ENCODE assay signal across 14 cellular contexts in genomic region chr16:69073181-69073669, GRCh38. TPM values are rescaled to one million over a fixed set of nuclear protein-coding genes. Genes with fewer than 3 reads are reported as not detected.
DNase-seq lines count a peak whose midpoint lies in the region; ATAC-seq, FAIRE-seq and TF ChIP-seq lines count a peak whose summit lies in the region.
"Had no signal": no experiment of that assay in that cellular context is flagged by ENCODE, and none has a peak within 500 bp of the region (broad histone marks: within the 10 kb centered on the region; RNA-seq: fewer than 3 reads in every experiment).

No MANE protein-coding gene starts in this region.

- no peak for FAIRE-seq in astrocyte (lab: Jason Lieb, UNC)
- peak; percentile 94 for FAIRE-seq in keratinocyte (lab: Jason Lieb, UNC)

- no peak for TF ChIP-seq CTCF in astrocyte (IDR thresholded peaks at IDR 0.05; ENCODE audit: insufficient read depth, low read depth, low read length)
- peak in 1 of 3 experiments; percentile 41 for TF ChIP-seq CTCF in keratinocyte (optimal IDR thresholded peaks at IDR 0.05 in 1 of 3, IDR thresholded peaks at IDR 0.05 in 1 of 3, conservative IDR thresholded peaks at IDR 0.05 in 1 of 3; ENCODE audit: extremely low read depth in 1 of 3, insufficient read depth in 2 of 3, low read length in 3 of 3)

- peak overlapping the region; percentile 70 for H3K27ac ChIP-seq in astrocyte (ENCODE audit: low read depth, low read length)
- peak overlapping the region; percentile 95 for H3K27ac ChIP-seq in keratinocyte (ENCODE audit: control insufficient read depth, insufficient read depth, low read length)

- no peak overlapping the region for H2AFZ ChIP-seq in astrocyte (ENCODE audit: low read depth, low read length)
- H2AFZ ChIP-seq in keratinocyte (ENCODE audit: control insufficient read depth, low read length) = no peak overlapping the region

- H3K4me1 Mint-ChIP-seq in astrocyte (ENCODE audit: low read depth, unreplicated experiment) = peaks cover 19% of the 10 kb centered on the region

- H3K36me3 ChIP-seq in astrocyte (ENCODE audit: insufficient read depth, low read length) = no peaks in the 10 kb centered on the region
- H3K36me3 ChIP-seq in keratinocyte (ENCODE audit: control insufficient read depth in 2 of 2, extremely low read depth in 1 of 2, insufficient read depth in 2 of 2, low read length in 2 of 2) = no peaks in the 10 kb centered on the region
- H3K36me3 ChIP-seq: BE2C had no signal

- no peak for ATAC-seq in HG03571 (IDR thresholded peaks at IDR 0.05; ENCODE audit: unreplicated experiment)

- H3K4me3 Mint-ChIP-seq in astrocyte (ENCODE audit: unreplicated experiment) = no peak overlapping the region

- peak overlapping the region; percentile 89 for H3K27ac Mint-ChIP-seq in astrocyte (ENCODE audit: unreplicated experiment)

- no peaks in the 10 kb centered on the region for H3K9me1 ChIP-seq in keratinocyte (ENCODE audit: control insufficient read depth, extremely low read depth, insufficient read depth, low read length)

- no peaks in the 10 kb centered on the region for H4K20me1 ChIP-seq in astrocyte (ENCODE audit: insufficient read depth, low read length)
- no peaks in the 10 kb centered on the region for H4K20me1 ChIP-seq in keratinocyte (ENCODE audit: control insufficient read depth, extremely low read depth, insufficient read depth, low read length)

- no peaks in the 10 kb centered on the region for H3K9me3 ChIP-seq in astrocyte (ENCODE audit: insufficient read depth, low read depth, low read length)
- H3K9me3 ChIP-seq in keratinocyte (ENCODE audit: control insufficient read depth, low read depth, low read length) = no peaks in the 10 kb centered on the region
- H3K9me3 ChIP-seq: BE2C had no signal

- H3K9me3 Mint-ChIP-seq in astrocyte (ENCODE audit: unreplicated experiment) = no peaks in the 10 kb centered on the region

- H3K4me3 ChIP-seq in astrocyte (ENCODE audit: insufficient read depth, low read depth, low read length) (no peak overlapping the region), keratinocyte (ENCODE audit: control insufficient read depth in 2 of 3, extremely low read depth in 1 of 3, insufficient read depth in 2 of 3, low read depth in 1 of 3, low read length in 3 of 3) (no peak overlapping the region)

- H3K27me3 ChIP-seq in astrocyte (ENCODE audit: insufficient read depth, low read length) = no peaks in the 10 kb centered on the region
- no peaks in the 10 kb centered on the region for H3K27me3 ChIP-seq in keratinocyte (ENCODE audit: control insufficient read depth, extremely low read depth, insufficient read depth, low read length)
- H3K27me3 ChIP-seq: BE2C had no signal

- peaks cover 3% of the 10 kb centered on the region for H3K36me3 Mint-ChIP-seq in astrocyte (ENCODE audit: low read depth, unreplicated experiment)

- H3K4me2 ChIP-seq in astrocyte (ENCODE audit: low read length) = peak overlapping the region; percentile 62
- H3K4me2 ChIP-seq in keratinocyte (ENCODE audit: control insufficient read depth, extremely low read depth, insufficient read depth, low read depth, low read length) = peak overlapping the region; percentile 56

- H3K4me1 ChIP-seq in astrocyte (ENCODE audit: insufficient read depth, low read length) (peaks cover 22% of the 10 kb centered on the region), keratinocyte (ENCODE audit: control insufficient read depth, extremely low read depth, insufficient read depth, low read length) (peaks cover 45% of the 10 kb centered on the region)
- H3K4me1 ChIP-seq: BE2C had no signal

- H3K79me2 ChIP-seq in astrocyte (ENCODE audit: insufficient read depth, low read length) (no peaks in the 10 kb centered on the region), keratinocyte (ENCODE audit: control insufficient read depth, insufficient read depth, low read length) (no peaks in the 10 kb centered on the region)

- DNase-seq in A172 (ENCODE audit: low spot score) (peak; percentile 91), HPDE6-E6E7 (ENCODE audit: extremely low spot score) (peak; percentile 92), astrocyte (ENCODE audit: low read depth) (peak; percentile 91), keratinocyte (ENCODE audit: low read depth, low spot score) (peak; percentile 92), AML-193 (lab: John Stamatoyannopoulos, UW) (no peak), NOMO-1 treated with DMSO at 0.1 percent for 48 hours (lab: John Stamatoyannopoulos, UW; ENCODE audit: unreplicated experiment) (no peak)
- no peak for DNase-seq in stimulated activated CD4-positive, alpha-beta T cell treated with anti-CD3 and anti-CD28 coated beads, Interleukin-1b, Interleukin-23, amount 100 ng/mL, for 48 hours
- DNase-seq: activated gamma-delta T cell; BE2C; glutamatergic neuron; NCI-H1048; stimulated activated naive CD4-positive, alpha-beta T cell; T-helper 2 cell had no signal

- H3K27me3 Mint-ChIP-seq in astrocyte (ENCODE audit: low read depth, unreplicated experiment) = no peaks in the 10 kb centered on the region

- H3K9ac ChIP-seq in astrocyte (ENCODE audit: low read length) = peak overlapping the region; percentile 35
- H3K9ac ChIP-seq in keratinocyte (ENCODE audit: control insufficient read depth, extremely low read depth, insufficient read depth, low read length) = peak overlapping the region; percentile 77

- dilution Hi-C loops in keratinocyte (cut with MboI; ENCODE audit: extremely low pct_ligation_motif_present, low sequenced_read_pairs) = no loop called here

RNA-seq across cellular contexts. Expression of gene HAS3, which starts 32.2 kb away (rescaled TPM):
- 0.31 and 0.38 TPM in 2 replicates for total RNA-seq in A172 (2014; rRNA removed; shearing (Covaris generic))
- 1.7 and 2.0 TPM in 2 replicates for total RNA-seq in astrocyte
- 132 to 278 TPM (median 143 TPM) in 3 replicates for polyA plus RNA-seq in keratinocyte
- 39.0 TPM for polyA plus RNA-seq in keratinocyte (2011; ENCODE audit: low read depth)
- polyA plus RNA-seq in keratinocyte (2011; cell fraction: cytosol; rRNA removed) = 76.7 and 81.1 TPM in 2 replicates
- 341 and 434 TPM in 2 replicates for polyA plus RNA-seq in keratinocyte (2011; cell fraction: nucleus; rRNA removed)
- polyA plus RNA-seq in keratinocyte (2012; ENCODE audit: low replicate concordance) = 69.7 and 135 TPM in 2 replicates
- polyA minus RNA-seq in keratinocyte = 225 to 420 TPM (median 232 TPM) in 3 replicates
- 323 TPM for polyA minus RNA-seq in keratinocyte (2011; cell fraction: cytosol; rRNA and poly(A)+ RNA removed)
- 451 and 616 TPM in 2 replicates for polyA minus RNA-seq in keratinocyte (2011; cell fraction: nucleus; rRNA and poly(A)+ RNA removed)

RNA-seq across cellular contexts. Expression of gene CHTF8, which starts 59.2 kb away (rescaled TPM):
- total RNA-seq in A172 (2014; rRNA removed; shearing (Covaris generic)) = 30.5 and 36.0 TPM in 2 replicates
- total RNA-seq in astrocyte = 86.4 and 89.2 TPM in 2 replicates
- 96.0 to 120 TPM (median 118 TPM) in 3 replicates for polyA plus RNA-seq in keratinocyte
- 29.3 TPM for polyA plus RNA-seq in keratinocyte (2011; ENCODE audit: low read depth)
- polyA plus RNA-seq in keratinocyte (2011; cell fraction: cytosol; rRNA removed) = 108 and 111 TPM in 2 replicates
- 68.5 and 93.5 TPM in 2 replicates for polyA plus RNA-seq in keratinocyte (2011; cell fraction: nucleus; rRNA removed)
- polyA plus RNA-seq in keratinocyte (2012; ENCODE audit: low replicate concordance) = 67.7 and 113 TPM in 2 replicates
- polyA minus RNA-seq in keratinocyte = 145 to 246 TPM (median 171 TPM) in 3 replicates
- 132 TPM for polyA minus RNA-seq in keratinocyte (2011; cell fraction: cytosol; rRNA and poly(A)+ RNA removed)
- polyA minus RNA-seq in keratinocyte (2011; cell fraction: nucleus; rRNA and poly(A)+ RNA removed) = 50.0 and 62.5 TPM in 2 replicates

RNA-seq across cellular contexts. Expression of gene UTP4, which starts 59.2 kb away (rescaled TPM):
- 28.0 and 30.9 TPM in 2 replicates for total RNA-seq in A172 (2014; rRNA removed; shearing (Covaris generic))
- 68.1 and 69.4 TPM in 2 replicates for total RNA-seq in astrocyte
- 87.7 to 107 TPM (median 106 TPM) in 3 replicates for polyA plus RNA-seq in keratinocyte
- 43.0 TPM for polyA plus RNA-seq in keratinocyte (2011; ENCODE audit: low read depth)
- polyA plus RNA-seq in keratinocyte (2011; cell fraction: cytosol; rRNA removed) = 65.9 and 94.9 TPM in 2 replicates
- 66.5 and 72.3 TPM in 2 replicates for polyA plus RNA-seq in keratinocyte (2011; cell fraction: nucleus; rRNA removed)
- polyA plus RNA-seq in keratinocyte (2012; ENCODE audit: low replicate concordance) = 34.6 and 63.3 TPM in 2 replicates
- polyA minus RNA-seq in keratinocyte = 111 to 126 TPM (median 114 TPM) in 3 replicates
- 55.1 TPM for polyA minus RNA-seq in keratinocyte (2011; cell fraction: cytosol; rRNA and poly(A)+ RNA removed)
- 30.9 and 46.2 TPM in 2 replicates for polyA minus RNA-seq in keratinocyte (2011; cell fraction: nucleus; rRNA and poly(A)+ RNA removed)

Comparison
In these comparisons a context has a peak if more than half of its experiments do, and no peak if none do; other contexts are left out.
1. DNase-seq: peak in A172 (single experiment), HPDE6-E6E7 (single experiment), astrocyte (single experiment) and keratinocyte (single experiment); none in AML-193 (0 of 2), NOMO-1 treated with DMSO at 0.1 percent for 48 hours (single experiment) and stimulated activated CD4-positive, alpha-beta T cell treated with anti-CD3 and anti-CD28 coated beads, Interleukin-1b, Interleukin-23, amount 100 ng/mL, for 48 hours (single experiment).